Comparison of ENCODE assay signal across 31 cellular contexts in genomic region chr19:513368-514165, GRCh38. TPM values are rescaled to one million over a fixed set of nuclear protein-coding genes. Genes with fewer than 3 reads are reported as not detected.
DNase-seq lines count a peak whose midpoint lies in the region; ATAC-seq, FAIRE-seq and TF ChIP-seq lines count a peak whose summit lies in the region.
"Had no signal": no experiment of that assay in that cellular context is flagged by ENCODE, and none has a peak within 500 bp of the region (broad histone marks: within the 10 kb centered on the region; RNA-seq: fewer than 3 reads in every experiment).

No MANE protein-coding gene starts in this region.

- peak overlapping the region; percentile 60 to 66 for H3K27ac Mint-ChIP-seq in T-cell
- peak overlapping the region in 5 of 6 donors; percentile 34 to 73 (median 64) for H3K27ac Mint-ChIP-seq in immature natural killer cell
- no peak overlapping the region for H3K27ac Mint-ChIP-seq in activated T-cell treated with anti-CD3 and anti-CD28 coated beads, Interleukin-2, amount 50 U/mL, for 24 hours
- H3K27ac Mint-ChIP-seq: activated B cell treated with CpG ODN at 0.5 μM for 24 hours; activated naive CD4-positive, alpha-beta T cell treated with anti-CD3 and anti-CD28 coated beads for 36 hours; GM23338; memory B cell had no signal

- ATAC-seq in A549 = no peak
- ATAC-seq in T-cell (replicated peaks in 1 of 4) = no peak
- no peak for ATAC-seq in GM19455 (IDR thresholded peaks at IDR 0.05; ENCODE audit: unreplicated experiment)
- ATAC-seq in GM19328 (IDR thresholded peaks at IDR 0.05; ENCODE audit: unreplicated experiment) = no peak
- ATAC-seq: activated T-cell treated with anti-CD3 and anti-CD28 coated beads, Interleukin-2, amount 50 U/mL, for 4 hours; gastroesophageal sphincter; GM23338; left cardiac atrium had no signal

- TF ChIP-seq POLR2A in A549 (IDR thresholded peaks at IDR 0.05; ENCODE audit: low read length) = no peak

- no peak overlapping the region for H3K4me2 ChIP-seq in A549

- WGBS in A549 (ENCODE audit: missing lambda C conversion rate) = 82% methylated on average over 2 of the region's 10 CpGs

- no peak for TF ChIP-seq CTCF in A549 (IDR thresholded peaks at IDR 0.05)

- CTCF ChIA-PET in A549 (lab: Yijun Ruan, JAX) = no interaction called here
- CTCF ChIA-PET in T-cell (lab: Charles Lee) = no interaction called here

- H3K4me3 ChIP-seq in A549 = no peak overlapping the region
- H3K4me3 ChIP-seq: esophagus muscularis mucosa, gastroesophageal sphincter, uterus had no signal

- TF ChIP-seq EP300 in A549 (IDR thresholded peaks at IDR 0.05) = no peak

- H3K27ac ChIP-seq in A549 = no peak overlapping the region
- H3K27ac ChIP-seq: C4-2B, esophagus muscularis mucosa, gastroesophageal sphincter, HL-60, parathyroid adenoma, uterus had no signal

- H3K4me1 Mint-ChIP-seq in T-cell (peaks cover 37 to 53% (median 41%) of the 10 kb centered on the region in 3 donors), immature natural killer cell (peaks cover 32 to 42% of the 10 kb centered on the region in 2 donors)
- H3K4me1 Mint-ChIP-seq in activated T-cell treated with anti-CD3 and anti-CD28 coated beads, Interleukin-2, amount 50 U/mL, for 24 hours (ENCODE audit: low read depth) = peaks cover 38% of the 10 kb centered on the region

- H3K27me3 Mint-ChIP-seq in T-cell (no peaks in the 10 kb centered on the region), immature natural killer cell (ENCODE audit: low read depth in 3 of 3) (peaks cover 12 to 24% (median 15%) of the 10 kb centered on the region in 3 donors)
- H3K27me3 Mint-ChIP-seq in activated T-cell treated with anti-CD3 and anti-CD28 coated beads, Interleukin-2, amount 50 U/mL, for 24 hours = no peaks in the 10 kb centered on the region
- H3K27me3 Mint-ChIP-seq: activated B cell treated with CpG ODN at 0.5 μM for 24 hours had no signal

- H3K4me3 Mint-ChIP-seq in T-cell (no peak overlapping the region), immature natural killer cell (peak overlapping the region in 1 of 5 donors; percentile 15)
- no peak overlapping the region for H3K4me3 Mint-ChIP-seq in activated T-cell treated with anti-CD3 and anti-CD28 coated beads, Interleukin-2, amount 50 U/mL, for 24 hours
- H3K4me3 Mint-ChIP-seq: activated B cell treated with CpG ODN at 0.5 μM for 24 hours; activated naive CD4-positive, alpha-beta T cell treated with anti-CD3 and anti-CD28 coated beads for 36 hours; activated T-cell treated with anti-CD3 and anti-CD28 coated beads, Interleukin-2, amount 50 U/mL, for 4 hours; GM23338; memory B cell had no signal

- no peak for DNase-seq in A549 (ENCODE audit: low read depth in 1 of 2, low spot score in 1 of 2)
- DNase-seq in T-cell = no peak
- no peak for DNase-seq in immature natural killer cell
- no peak for DNase-seq in activated T-cell treated with anti-CD3 and anti-CD28 coated beads, Interleukin-2, amount 50 U/mL, for 24 hours
- DNase-seq: activated B cell treated with CpG ODN at 0.5 μM for 24 hours; activated CD4-positive, alpha-beta T cell treated with anti-CD3 and anti-CD28 coated beads, Interleukin-2, amount 50 U/mL, for 48 hours; activated naive CD4-positive, alpha-beta T cell treated with anti-CD3 and anti-CD28 coated beads for 36 hours; activated T-cell treated with anti-CD3 and anti-CD28 coated beads, Interleukin-2, amount 50 U/mL, for 4 hours; anterior cingulate cortex; effector CD4-positive, alpha-beta T cell; left cardiac atrium; NCI-H1436 treated with DMSO at 0.1 percent for 48 hours; NCI-H2171; NCI-H526; stimulated activated CD4-positive, alpha-beta T cell treated with anti-CD3 and anti-CD28 coated beads, Interleukin-15, amount 100 ng/mL, for 24 hours; substantia nigra; T-helper 9 cell; uterus had no signal

- H3K9me3 ChIP-seq in A549 = no peaks in the 10 kb centered on the region
- H3K9me3 ChIP-seq: esophagus muscularis mucosa, gastroesophageal sphincter, uterus had no signal

- FAIRE-seq in A549 (lab: Jason Lieb, UNC) = no peak
- FAIRE-seq: GM19239 had no signal

- peaks cover 9% of the 10 kb centered on the region; the same call in 1 of the 3 replicates for H3K4me1 ChIP-seq in A549
- H3K4me1 ChIP-seq: parathyroid adenoma, uterus had no signal

- H3K9me3 Mint-ChIP-seq in T-cell (no peaks in the 10 kb centered on the region), immature natural killer cell (peaks cover 0 to 2% (median 0%) of the 10 kb centered on the region in 6 donors)
- H3K9me3 Mint-ChIP-seq in activated T-cell treated with anti-CD3 and anti-CD28 coated beads, Interleukin-2, amount 50 U/mL, for 24 hours = no peaks in the 10 kb centered on the region
- H3K9me3 Mint-ChIP-seq: activated B cell treated with CpG ODN at 0.5 μM for 24 hours; activated naive CD4-positive, alpha-beta T cell treated with anti-CD3 and anti-CD28 coated beads for 36 hours; activated T-cell treated with anti-CD3 and anti-CD28 coated beads, Interleukin-2, amount 50 U/mL, for 4 hours; memory B cell had no signal

- no peak for TF ChIP-seq RAD21 in A549 (conservative IDR thresholded peaks at IDR 0.05 in 1 of 2, IDR thresholded peaks at IDR 0.05 in 1 of 2)

- H3K36me3 Mint-ChIP-seq in T-cell (peaks cover 5% of the 10 kb centered on the region), immature natural killer cell (no peaks in the 10 kb centered on the region)
- H3K36me3 Mint-ChIP-seq in activated T-cell treated with anti-CD3 and anti-CD28 coated beads, Interleukin-2, amount 50 U/mL, for 24 hours (ENCODE audit: low read depth) = peaks cover 17% of the 10 kb centered on the region

- POLR2A ChIA-PET in A549 (lab: Yijun Ruan, JAX) (no interaction called here), T-cell (lab: Charles Lee) (no interaction called here)

TF ChIP-seq in A549, 52 proteins besides CTCF, POLR2A, EP300 and RAD21 (continues in another document):
- TF ChIP-seq BCL3 (IDR thresholded peaks at IDR 0.05) = no peak
- TF ChIP-seq ZFP36 (IDR thresholded peaks at IDR 0.05; ENCODE audit: borderline replicate concordance, partially characterized antibody) = peak; percentile 34

RNA-seq across cellular contexts. Expression of gene TPGS1, which starts 6.3 kb away (rescaled TPM):
- polyA plus RNA-seq in A549 (2011; rRNA removed) (2.3 and 2.7 TPM in 2 replicates), A549 (2017; fragmentation: RNase III; extraction: RNeasy Plus Mini Kit Qiagen cat#74134 plus additional on column Dnase treatment) (12.5 to 13.8 TPM (median 13.1 TPM) in 3 replicates), immature natural killer cell (10 to 100 TPM; 28.8 to 63.6 (median 37.0) TPM)
- 16.0 and 27.9 TPM in 2 replicates for polyA plus RNA-seq in A549 (2012; cell fraction: cytosol; rRNA removed)
- polyA plus RNA-seq in A549 (2012; cell fraction: nucleus; rRNA removed) = 22.3 and 42.1 TPM in 2 replicates
- 1.1 TPM in 2 replicates for polyA minus RNA-seq in A549 (2011; rRNA and poly(A)+ RNA removed)
- total RNA-seq in T-cell = 10 to 100 TPM; 22.2 to 44.4 (median 39.4) TPM

RNA-seq across cellular contexts. Expression of gene MADCAM1, which starts 17.3 kb away (rescaled TPM):
- polyA plus RNA-seq in A549 (2011; rRNA removed) (0.06 and 0.09 TPM in 2 replicates), A549 (2017; fragmentation: RNase III; extraction: RNeasy Plus Mini Kit Qiagen cat#74134 plus additional on column Dnase treatment) (0.25 to 0.41 TPM (median 0.34 TPM) in 3 replicates), immature natural killer cell (under 1 TPM in 1 of 3 donors, not detected in 2; 0.30 TPM)
- 0.25 and 0.35 TPM in 2 replicates for polyA plus RNA-seq in A549 (2012; cell fraction: cytosol; rRNA removed)
- 0.51 and 0.73 TPM in 2 replicates for polyA plus RNA-seq in A549 (2012; cell fraction: nucleus; rRNA removed)
- not detected in 2 replicates for polyA minus RNA-seq in A549 (2011; rRNA and poly(A)+ RNA removed)
- total RNA-seq in T-cell = 1 to 10 TPM in 3 of 5 donors, under 1 TPM in 2; 0.40 to 1.6 (median 1.4) TPM
- total RNA-seq: M059J had no signal

RNA-seq across cellular contexts. Expression of gene CDC34, which starts 18.0 kb away (rescaled TPM):
- polyA plus RNA-seq in A549 (2011; rRNA removed) = 36.9 and 37.4 TPM in 2 replicates
- polyA plus RNA-seq in A549 (2012; cell fraction: cytosol; rRNA removed) = 82.8 and 83.4 TPM in 2 replicates
- polyA plus RNA-seq in A549 (2012; cell fraction: nucleus; rRNA removed) = 84.9 and 93.6 TPM in 2 replicates
- polyA plus RNA-seq in A549 (2017; fragmentation: RNase III; extraction: RNeasy Plus Mini Kit Qiagen cat#74134 plus additional on column Dnase treatment) = 56.3 to 62.6 TPM (median 57.6 TPM) in 3 replicates
- 29.1 and 29.2 TPM in 2 replicates for polyA minus RNA-seq in A549 (2011; rRNA and poly(A)+ RNA removed)
- 10 to 100 TPM; 35.4 to 52.6 (median 51.3) TPM for total RNA-seq in T-cell
- polyA plus RNA-seq in immature natural killer cell = 10 to 100 TPM; 40.6 to 57.7 (median 48.5) TPM

RNA-seq across cellular contexts. Expression of gene GZMM, which starts 30.3 kb away (rescaled TPM):
- polyA plus RNA-seq in A549 (2011; rRNA removed) = not detected in 2 replicates
- polyA plus RNA-seq in A549 (2012; cell fraction: cytosol; rRNA removed) = 0.11 and 0.14 TPM in 2 replicates
- polyA plus RNA-seq in A549 (2012; cell fraction: nucleus; rRNA removed) = 0.39 and 0.64 TPM in 2 replicates
- polyA plus RNA-seq in A549 (2017; fragmentation: RNase III; extraction: RNeasy Plus Mini Kit Qiagen cat#74134 plus additional on column Dnase treatment) = 0.11 TPM in 1 of 3 replicates, not detected in the others
- polyA minus RNA-seq in A549 (2011; rRNA and poly(A)+ RNA removed) = not detected in 2 replicates
- 10 to 100 TPM; 66.2 to 91.0 (median 78.6) TPM for total RNA-seq in T-cell
- 100 to 1,000 TPM; 584 to 982 (median 652) TPM for polyA plus RNA-seq in immature natural killer cell
- total RNA-seq: activated B cell treated with CpG ODN at 0.5 μM for 24 hours, cerebellum, GM23338 had no signal

RNA-seq across cellular contexts. Expression of gene SHC2, which starts 52.7 kb away (rescaled TPM):
- polyA plus RNA-seq in A549 (2011; rRNA removed) = 0.36 and 0.87 TPM in 2 replicates
- polyA plus RNA-seq in A549 (2012; cell fraction: cytosol; rRNA removed) = 0.26 TPM in 2 replicates
- polyA plus RNA-seq in A549 (2012; cell fraction: nucleus; rRNA removed) = 2.0 and 2.4 TPM in 2 replicates
- 0.21 to 0.66 TPM (median 0.58 TPM) in 3 replicates for polyA plus RNA-seq in A549 (2017; fragmentation: RNase III; extraction: RNeasy Plus Mini Kit Qiagen cat#74134 plus additional on column Dnase treatment)
- 0.44 and 0.70 TPM in 2 replicates for polyA minus RNA-seq in A549 (2011; rRNA and poly(A)+ RNA removed)
- total RNA-seq in T-cell = 1 to 10 TPM in 4 of 5 donors, under 1 TPM in 1; 0.66 to 4.4 (median 3.4) TPM
- polyA plus RNA-seq in immature natural killer cell = not detected
- total RNA-seq: activated B cell treated with CpG ODN at 0.5 μM for 24 hours; activated naive CD4-positive, alpha-beta T cell treated with anti-CD3 and anti-CD28 coated beads for 36 hours; RPMI7951 had no signal
